28 cellular contexts compared by ENCODE assay signal in the genomic region with DNA sequence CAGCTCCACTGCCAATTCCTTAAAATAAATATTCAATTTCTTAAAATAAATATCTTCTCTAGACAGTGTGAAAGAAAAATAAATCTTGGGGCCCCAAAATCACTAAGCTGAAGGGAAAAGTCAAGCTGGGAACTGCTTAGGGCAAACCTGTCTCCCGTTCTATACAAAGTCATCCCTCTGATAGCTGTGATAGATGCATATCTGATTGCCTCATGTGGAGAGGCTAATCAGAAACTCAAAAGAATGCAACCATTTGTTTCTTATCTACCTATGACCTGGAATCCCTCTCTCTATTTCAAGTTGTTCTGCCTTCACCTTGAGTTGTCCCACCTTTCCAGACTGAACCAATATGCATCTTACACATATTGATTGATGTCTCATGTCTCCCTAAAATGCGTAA.
"Had no signal": no experiment of that assay in that cellular context is flagged by ENCODE, and none has a peak within 500 bp of the region (broad histone marks: within the 10 kb centered on the region; RNA-seq: fewer than 3 reads in every experiment).

No MANE protein-coding gene starts in this region.

- H3K36me3 ChIP-seq: stomach, suprapubic skin, thoracic aorta, thyroid gland, tibial artery, tibial nerve, transverse colon, upper lobe of left lung, upper lobe of right lung, uterus, vagina had no signal

- H3K27ac ChIP-seq: stomach, suprapubic skin, testis, thoracic aorta, thyroid gland, tibial artery, tibial nerve, transverse colon, upper lobe of left lung, upper lobe of right lung, uterus, vagina had no signal

- H3K9me3 Mint-ChIP-seq: stimulated activated memory B cell treated with anti-CD40 and anti-IgM and Interleukin-4, amounts not matched to agents 10 μg/mL and 1 μg/mL and 100 μg/mL, for 72 hours had no signal

- ATAC-seq: stimulated activated effector memory CD8-positive, alpha-beta T cell treated with anti-CD3 and anti-CD28 coated beads, Interleukin-12 subunit alpha, Interleukin-12 subunit beta, amount 100 ng/mL, for 72 hours; stimulated activated memory B cell treated with anti-CD40 and anti-IgM and Interleukin-4, amounts not matched to agents 10 μg/mL and 1 μg/mL and 100 μg/mL, for 72 hours; stimulated activated naive B cell treated with anti-CD40 and anti-IgM and Interleukin-4, amounts not matched to agents 10 μg/mL and 1 μg/mL and 100 μg/mL, for 72 hours; stimulated activated naive CD8-positive, alpha-beta T cell treated with anti-CD3 and anti-CD28 coated beads, Interleukin-15, amount 100 ng/mL, for 72 hours; stimulated activated naive CD8-positive, alpha-beta T cell treated with anti-CD3 and anti-CD28 coated beads, Interleukin-15, Interleukin-2, amounts not matched to agents 100 U/mL and 50 U/mL, for 24 hours; upper lobe of right lung had no signal

- H3K36me3 Mint-ChIP-seq: stimulated activated effector memory CD8-positive, alpha-beta T cell treated with anti-CD3 and anti-CD28 coated beads, Interleukin-12 subunit alpha, Interleukin-12 subunit beta, amount 100 ng/mL, for 72 hours; stimulated activated memory B cell treated with anti-CD40 and anti-IgM and Interleukin-4, amounts not matched to agents 10 μg/mL and 1 μg/mL and 100 μg/mL, for 72 hours; stimulated activated naive B cell treated with anti-CD40 and anti-IgM and Interleukin-4, amounts not matched to agents 10 μg/mL and 1 μg/mL and 100 μg/mL, for 72 hours; type B pancreatic cell had no signal

- H3K27me3 ChIP-seq: stomach, suprapubic skin, testis, thyroid gland, tibial artery, tibial nerve, transverse colon, upper lobe of left lung, upper lobe of right lung, uterus, vagina had no signal

- H3K4me3 ChIP-seq: stomach, suprapubic skin, testis, thoracic aorta, thyroid gland, tibial artery, tibial nerve, transverse colon, upper lobe of left lung, upper lobe of right lung, uterus, vagina had no signal

- H3K9me3 ChIP-seq: testis, thoracic aorta, thyroid gland, tibial artery, tibial nerve, transverse colon, upper lobe of left lung, upper lobe of right lung, uterus, vagina had no signal

- H3K4me3 Mint-ChIP-seq: stimulated activated effector memory CD8-positive, alpha-beta T cell treated with anti-CD3 and anti-CD28 coated beads, Interleukin-12 subunit alpha, Interleukin-12 subunit beta, amount 100 ng/mL, for 72 hours; stimulated activated memory B cell treated with anti-CD40 and anti-IgM and Interleukin-4, amounts not matched to agents 10 μg/mL and 1 μg/mL and 100 μg/mL, for 72 hours; stimulated activated naive B cell treated with anti-CD40 and anti-IgM and Interleukin-4, amounts not matched to agents 10 μg/mL and 1 μg/mL and 100 μg/mL, for 72 hours; stimulated activated naive CD8-positive, alpha-beta T cell treated with anti-CD3 and anti-CD28 coated beads, Interleukin-15, amount 100 ng/mL, for 72 hours; stimulated activated naive CD8-positive, alpha-beta T cell treated with anti-CD3 and anti-CD28 coated beads, Interleukin-15, Interleukin-2, amounts not matched to agents 100 ng/mL and 50 ng/mL, for 24 hours; type B pancreatic cell had no signal

- DNase-seq: stimulated activated CD4-positive, alpha-beta T cell treated with anti-CD3 and anti-CD28 coated beads, Interleukin-2, amount 100 ng/mL, for 48 hours; stimulated activated CD4-positive, alpha-beta T cell treated with anti-CD3 and anti-CD28 coated beads, Interleukin-4, amount 100 ng/mL, for 1 hour; stimulated activated CD4-positive, alpha-beta T cell treated with anti-CD3 and anti-CD28 coated beads, Interleukin-4, amount 100 ng/mL, for 24 hours; stimulated activated CD4-positive, alpha-beta T cell treated with anti-CD3 and anti-CD28 coated beads, Interleukin-4, amount 100 ng/mL, for 4 hours; stimulated activated CD8-positive, alpha-beta memory T cell treated with anti-CD3 and anti-CD28 coated beads, Interleukin-4, amount 100 ng/mL, for 48 hours; stimulated activated naive B cell treated with anti-CD40 and anti-IgM and Interleukin-4, amounts not matched to agents 10 μg/mL and 1 μg/mL and 100 μg/mL, for 72 hours; stimulated activated naive CD4-positive, alpha-beta T cell; stimulated activated naive CD4-positive, alpha-beta T cell treated with Interleukin-2 at 50 U/mL for 16 hours; stimulated activated naive CD8-positive, alpha-beta T cell treated with anti-CD3 and anti-CD28 coated beads, Interleukin-15, amount 100 ng/mL, for 72 hours; stimulated activated naive CD8-positive, alpha-beta T cell treated with anti-CD3 and anti-CD28 coated beads, Interleukin-15, Interleukin-2, amounts not matched to agents 100 U/mL and 50 U/mL, for 24 hours; stomach; substantia nigra; testis; thyroid gland; tibial artery; transverse colon; trophoblast cell; upper lobe of left lung; uterus had no signal

- H3K27me3 Mint-ChIP-seq: stimulated activated memory B cell treated with anti-CD40 and anti-IgM and Interleukin-4, amounts not matched to agents 10 μg/mL and 1 μg/mL and 100 μg/mL, for 72 hours; stimulated activated naive B cell treated with anti-CD40 and anti-IgM and Interleukin-4, amounts not matched to agents 10 μg/mL and 1 μg/mL and 100 μg/mL, for 72 hours; stimulated activated naive CD8-positive, alpha-beta T cell treated with anti-CD3 and anti-CD28 coated beads, Interleukin-15, amount 100 ng/mL, for 72 hours; stimulated activated naive CD8-positive, alpha-beta T cell treated with anti-CD3 and anti-CD28 coated beads, Interleukin-15, Interleukin-2, amounts not matched to agents 100 ng/mL and 50 ng/mL, for 24 hours; type B pancreatic cell had no signal

- H3K4me1 ChIP-seq: stomach, suprapubic skin, testis, thyroid gland, tibial artery, tibial nerve, transverse colon, upper lobe of left lung, upper lobe of right lung, uterus, vagina had no signal

- H3K4me1 Mint-ChIP-seq: stimulated activated effector memory CD8-positive, alpha-beta T cell treated with anti-CD3 and anti-CD28 coated beads, Interleukin-12 subunit alpha, Interleukin-12 subunit beta, amount 100 ng/mL, for 72 hours; stimulated activated memory B cell treated with anti-CD40 and anti-IgM and Interleukin-4, amounts not matched to agents 10 μg/mL and 1 μg/mL and 100 μg/mL, for 72 hours; stimulated activated naive B cell treated with anti-CD40 and anti-IgM and Interleukin-4, amounts not matched to agents 10 μg/mL and 1 μg/mL and 100 μg/mL, for 72 hours; stimulated activated naive CD8-positive, alpha-beta T cell treated with anti-CD3 and anti-CD28 coated beads, Interleukin-15, amount 100 ng/mL, for 72 hours had no signal

- H3K27ac Mint-ChIP-seq: stimulated activated effector memory CD8-positive, alpha-beta T cell treated with anti-CD3 and anti-CD28 coated beads, Interleukin-12 subunit alpha, Interleukin-12 subunit beta, amount 100 ng/mL, for 72 hours; stimulated activated memory B cell treated with anti-CD40 and anti-IgM and Interleukin-4, amounts not matched to agents 10 μg/mL and 1 μg/mL and 100 μg/mL, for 72 hours; stimulated activated naive B cell treated with anti-CD40 and anti-IgM and Interleukin-4, amounts not matched to agents 10 μg/mL and 1 μg/mL and 100 μg/mL, for 72 hours; stimulated activated naive CD8-positive, alpha-beta T cell treated with anti-CD3 and anti-CD28 coated beads, Interleukin-15, amount 100 ng/mL, for 72 hours; stimulated activated naive CD8-positive, alpha-beta T cell treated with anti-CD3 and anti-CD28 coated beads, Interleukin-15, Interleukin-2, amounts not matched to agents 100 ng/mL and 50 ng/mL, for 24 hours; type B pancreatic cell had no signal
